Comparison of ENCODE assay signal across 10 cellular contexts in the genomic region with DNA sequence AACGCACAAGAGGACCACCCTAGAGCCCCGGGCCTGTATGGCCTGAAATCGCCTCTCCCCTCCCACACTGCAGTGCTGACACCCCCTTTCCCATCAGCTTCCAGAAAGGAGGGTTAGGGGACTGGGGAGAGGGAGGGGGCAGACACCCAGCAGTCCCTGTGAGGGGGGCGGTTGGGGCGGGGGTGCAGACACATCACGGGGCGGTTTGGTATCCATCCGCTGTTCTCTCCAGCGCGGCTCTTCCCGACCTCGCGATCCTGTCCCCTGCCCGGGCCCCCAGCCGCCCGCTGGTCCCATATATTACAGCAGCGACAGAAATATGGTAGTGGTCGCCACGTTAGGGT. TPM values are rescaled to one million over a fixed set of nuclear protein-coding genes. Genes with fewer than 3 reads are reported as not detected.
DNase-seq lines count a peak whose midpoint lies in the region; ATAC-seq and TF ChIP-seq lines count a peak whose summit lies in the region.
"Had no signal": no experiment of that assay in that cellular context is flagged by ENCODE, and none has a peak within 500 bp of the region (broad histone marks: within the 10 kb centered on the region; RNA-seq: fewer than 3 reads in every experiment).

No MANE protein-coding gene starts in this region.

- POLR2A ChIA-PET in activated CD4-positive, alpha-beta memory T cell treated with anti-CD3 and anti-CD28 coated beads for 36 hours (lab: Charles Lee), result no interaction called here
- POLR2A ChIA-PET in activated CD4-positive, alpha-beta memory T cell treated with anti-CD3 and anti-CD28 coated beads, Interleukin-2, amount 10 ng/mL, durations not matched to agents 7 days and 5 days (lab: Charles Lee), result no interaction called here

- no peaks in the 10 kb centered on the region for H3K9me3 Mint-ChIP-seq in activated CD4-positive, alpha-beta memory T cell treated with anti-CD3 and anti-CD28 coated beads for 36 hours
- no peaks in the 10 kb centered on the region for H3K9me3 Mint-ChIP-seq in activated CD4-positive, alpha-beta memory T cell treated with anti-CD3 and anti-CD28 coated beads, Interleukin-2, amount 10 ng/mL, durations not matched to agents 7 days and 5 days
- peaks cover 10% of the 10 kb centered on the region for H3K9me3 Mint-ChIP-seq in chondrocyte (ENCODE audit: low read depth)
- no peaks in the 10 kb centered on the region for H3K9me3 Mint-ChIP-seq in memory B cell

- no peaks in the 10 kb centered on the region for H3K36me3 Mint-ChIP-seq in activated CD4-positive, alpha-beta memory T cell treated with anti-CD3 and anti-CD28 coated beads for 36 hours
- H3K36me3 Mint-ChIP-seq in activated CD4-positive, alpha-beta memory T cell treated with anti-CD3 and anti-CD28 coated beads, Interleukin-2, amount 10 ng/mL, durations not matched to agents 7 days and 5 days (ENCODE audit: low read depth), result no peaks in the 10 kb centered on the region
- H3K36me3 Mint-ChIP-seq in chondrocyte (ENCODE audit: low read depth), result no peaks in the 10 kb centered on the region
- H3K36me3 Mint-ChIP-seq in memory B cell, result peaks cover 2% of the 10 kb centered on the region

- no peak overlapping the region for H3K27ac Mint-ChIP-seq in activated CD4-positive, alpha-beta memory T cell treated with anti-CD3 and anti-CD28 coated beads for 36 hours
- H3K27ac Mint-ChIP-seq in activated CD4-positive, alpha-beta memory T cell treated with anti-CD3 and anti-CD28 coated beads, Interleukin-2, amount 10 ng/mL, durations not matched to agents 7 days and 5 days, result no peak overlapping the region
- H3K27ac Mint-ChIP-seq in chondrocyte (ENCODE audit: unreplicated experiment) (no peak overlapping the region), memory B cell (no peak overlapping the region)

- no peak overlapping the region for H3K27ac ChIP-seq in thoracic aorta
- H3K27ac ChIP-seq: BLaER1 treated with 17β-estradiol and CSF1 and Interleukin-3, amounts not matched to agents 10 nM and 100 nM had no signal

- intact Hi-C loops in activated CD4-positive, alpha-beta memory T cell treated with anti-CD3 and anti-CD28 coated beads for 36 hours (cut with micrococcal nuclease), result loop anchor here (5.0 to 10.0 kb wide), 2 partner anchors 60 to 117 kb away; partner anchors contain the start of genes ARMCX5 and GPRASP1

- H3K4me3 ChIP-seq in thoracic aorta, result peak overlapping the region; percentile 82
- H3K4me3 ChIP-seq: BLaER1 treated with 17β-estradiol and CSF1 and Interleukin-3, amounts not matched to agents 10 nM and 100 nM had no signal

- H3K4me1 ChIP-seq in thoracic aorta (ENCODE audit: control insufficient read depth in 1 of 2, low read depth in 2 of 2), result peaks cover 0 to 5% of the 10 kb centered on the region in 2 donors

- CTCF ChIA-PET in activated CD4-positive, alpha-beta memory T cell treated with anti-CD3 and anti-CD28 coated beads for 36 hours (lab: Charles Lee), result no interaction called here
- CTCF ChIA-PET in activated CD4-positive, alpha-beta memory T cell treated with anti-CD3 and anti-CD28 coated beads, Interleukin-2, amount 10 ng/mL, durations not matched to agents 7 days and 5 days (lab: Charles Lee), result no interaction called here

- DNase-seq in activated CD4-positive, alpha-beta memory T cell treated with anti-CD3 and anti-CD28 coated beads for 36 hours, result no peak
- DNase-seq in activated CD4-positive, alpha-beta memory T cell treated with anti-CD3 and anti-CD28 coated beads, Interleukin-2, amount 10 ng/mL, durations not matched to agents 7 days and 5 days, result no peak
- no peak for DNase-seq in chondrocyte (ENCODE audit: low spot score)
- no peak for DNase-seq in memory B cell (ENCODE audit: low spot score in 2 of 2)
- no peak for DNase-seq in thoracic aorta (ENCODE audit: low spot score)
- DNase-seq in COLO829 (ENCODE audit: low spot score), result no peak
- no peak for DNase-seq in MV-4-11 (lab: John Stamatoyannopoulos, UW)
- DNase-seq: foreskin melanocyte had no signal

- H3K4me1 Mint-ChIP-seq in activated CD4-positive, alpha-beta memory T cell treated with anti-CD3 and anti-CD28 coated beads for 36 hours (ENCODE audit: low read depth), result peaks cover 8% of the 10 kb centered on the region
- H3K4me1 Mint-ChIP-seq in activated CD4-positive, alpha-beta memory T cell treated with anti-CD3 and anti-CD28 coated beads, Interleukin-2, amount 10 ng/mL, durations not matched to agents 7 days and 5 days, result peaks cover 9% of the 10 kb centered on the region
- H3K4me1 Mint-ChIP-seq in chondrocyte (ENCODE audit: low read depth), result peaks cover 4% of the 10 kb centered on the region
- peaks cover 4% of the 10 kb centered on the region for H3K4me1 Mint-ChIP-seq in memory B cell

- ATAC-seq in memory B cell (ENCODE audit: low read depth) (no peak), thoracic aorta (ENCODE audit: insufficient number of reproducible peaks, low FRiP score, low read depth) (no peak), GM18498 (IDR thresholded peaks at IDR 0.05; ENCODE audit: unreplicated experiment) (no peak)

- no peak for TF ChIP-seq CTCF in chondrocyte (IDR thresholded peaks at IDR 0.05)
- no peak for TF ChIP-seq CTCF in thoracic aorta (IDR thresholded peaks at IDR 0.05)

- H3K4me3 Mint-ChIP-seq in activated CD4-positive, alpha-beta memory T cell treated with anti-CD3 and anti-CD28 coated beads for 36 hours, result peak overlapping the region; percentile 72
- H3K4me3 Mint-ChIP-seq in activated CD4-positive, alpha-beta memory T cell treated with anti-CD3 and anti-CD28 coated beads, Interleukin-2, amount 10 ng/mL, durations not matched to agents 7 days and 5 days, result no peak overlapping the region
- H3K4me3 Mint-ChIP-seq in chondrocyte (ENCODE audit: unreplicated experiment) (peak overlapping the region; percentile 82), memory B cell (peak overlapping the region; percentile 80)

- H3K9me3 ChIP-seq in thoracic aorta, result no peaks in the 10 kb centered on the region

- no peaks in the 10 kb centered on the region for H3K27me3 ChIP-seq in thoracic aorta (replicated peaks; ENCODE audit: insufficient read depth)

- H3K27me3 Mint-ChIP-seq in activated CD4-positive, alpha-beta memory T cell treated with anti-CD3 and anti-CD28 coated beads for 36 hours, result peaks cover 10% of the 10 kb centered on the region
- H3K27me3 Mint-ChIP-seq in activated CD4-positive, alpha-beta memory T cell treated with anti-CD3 and anti-CD28 coated beads, Interleukin-2, amount 10 ng/mL, durations not matched to agents 7 days and 5 days, result peaks cover 25% of the 10 kb centered on the region
- H3K27me3 Mint-ChIP-seq in chondrocyte (ENCODE audit: low read depth), result no peaks in the 10 kb centered on the region
- peaks cover 11% of the 10 kb centered on the region for H3K27me3 Mint-ChIP-seq in memory B cell

- H3K36me3 ChIP-seq in thoracic aorta, result no peaks in the 10 kb centered on the region
- H3K36me3 ChIP-seq: BLaER1 treated with 17β-estradiol and CSF1 and Interleukin-3, amounts not matched to agents 10 nM and 100 nM had no signal

RNA-seq across cellular contexts. Expression of gene GPRASP2, which starts 0.4 kb away (rescaled TPM):
- total RNA-seq in activated CD4-positive, alpha-beta memory T cell treated with anti-CD3 and anti-CD28 coated beads for 36 hours, result 1 to 10 TPM; 1.2 to 1.7 TPM
- under 1 TPM; 0.23 TPM for total RNA-seq in activated CD4-positive, alpha-beta memory T cell treated with anti-CD3 and anti-CD28 coated beads, Interleukin-2, amount 10 ng/mL, durations not matched to agents 7 days and 5 days
- 10.7 to 11.5 TPM (median 11.0 TPM) in 3 replicates for total RNA-seq in chondrocyte
- 1 to 10 TPM; 4.7 to 8.1 TPM for total RNA-seq in thoracic aorta

RNA-seq across cellular contexts. Expression of gene GPRASP3, which starts 8.7 kb away (rescaled TPM):
- 1 to 10 TPM; 1.1 to 1.3 TPM for total RNA-seq in activated CD4-positive, alpha-beta memory T cell treated with anti-CD3 and anti-CD28 coated beads for 36 hours
- 1 to 10 TPM; 1.6 to 2.0 TPM for total RNA-seq in activated CD4-positive, alpha-beta memory T cell treated with anti-CD3 and anti-CD28 coated beads, Interleukin-2, amount 10 ng/mL, durations not matched to agents 7 days and 5 days
- total RNA-seq in chondrocyte, result 2.5 to 3.8 TPM (median 3.2 TPM) in 3 replicates
- 1 to 10 TPM; 4.2 to 7.0 TPM for total RNA-seq in thoracic aorta
